ENCODE assay signal across 8 cellular contexts in genomic region chr17:57009737-57010445, GRCh38. TPM values are rescaled to one million over a fixed set of nuclear protein-coding genes. Genes with fewer than 3 reads are reported as not detected.
A peak's percentile ranks its signal among the peaks of the same experiment; 100 is the strongest.
DNase-seq lines count a peak whose midpoint lies in the region; ATAC-seq and TF ChIP-seq lines count a peak whose summit lies in the region.

No MANE protein-coding gene starts in this region.

- peaks cover 0 to 6% of the 10 kb centered on the region in 2 donors for H3K36me3 ChIP-seq in duodenal mucosa (ENCODE audit: control insufficient read depth in 1 of 2, insufficient read depth in 2 of 2, low read length in 2 of 2)

- peaks cover 6 to 11% of the 10 kb centered on the region in 2 donors for H3K4me1 ChIP-seq in duodenal mucosa (ENCODE audit: control insufficient read depth in 1 of 2, insufficient read depth in 2 of 2, low read length in 2 of 2)

- peak overlapping the region; percentile 31 to 40 for H3K4me3 ChIP-seq in duodenal mucosa (ENCODE audit: low read depth in 1 of 2, low read length in 2 of 2)

- no peaks in the 10 kb centered on the region for H3K27me3 ChIP-seq in duodenal mucosa (ENCODE audit: control insufficient read depth in 1 of 2, insufficient read depth in 2 of 2, low read length in 2 of 2)

- TF ChIP-seq CTCF in GM10266 (IDR thresholded peaks at IDR 0.05; ENCODE audit: control insufficient read depth, insufficient read depth, low read depth, missing control alignments), result peak; percentile 72

- no peaks in the 10 kb centered on the region for H3K9me3 ChIP-seq in duodenal mucosa (ENCODE audit: control insufficient read depth in 1 of 2, low read length in 2 of 2)

- H3K27ac ChIP-seq in duodenal mucosa (ENCODE audit: low read depth, low read length), result no peak overlapping the region

- peak; percentile 66 for DNase-seq in GM10266 (ENCODE audit: extremely low spot score)
- peak; percentile 47 to 68 for DNase-seq in NCI-H446 (lab: John Stamatoyannopoulos, UW)
- peak; percentile 21 to 49 for DNase-seq in activated CD4-positive, alpha-beta T cell treated with anti-CD3 and anti-CD28 coated beads for 4 hours
- peak; percentile 65 to 71 for DNase-seq in lung microvascular endothelial cell (ENCODE audit: low read depth in 2 of 2)
- peak; percentile 70 for DNase-seq in stimulated activated CD8-positive, alpha-beta memory T cell treated with anti-CD3 and anti-CD28 coated beads, Interleukin-4, amount 100 ng/mL, for 48 hours

- H3K9ac ChIP-seq in duodenal mucosa (ENCODE audit: low read depth in 1 of 2, low read length in 2 of 2), result no peak overlapping the region

- peak; percentile 49 for ATAC-seq in HG03066 (IDR thresholded peaks at IDR 0.05; ENCODE audit: low read depth, unreplicated experiment)
- ATAC-seq in HG02678 (IDR thresholded peaks at IDR 0.05; ENCODE audit: unreplicated experiment), result no peak

RNA-seq across cellular contexts. Expression of gene SCPEP1, which starts 32.0 kb away (rescaled TPM):
- total RNA-seq in lung microvascular endothelial cell, result 26.6 and 27.7 TPM in 2 replicates

RNA-seq across cellular contexts. Expression of gene COIL, which starts 49.0 kb away (rescaled TPM):
- 8.7 and 10.7 TPM in 2 replicates for total RNA-seq in lung microvascular endothelial cell
